13 cellular contexts compared by ENCODE assay signal in genomic region chr6:53151676-53152075, GRCh38.
DNase-seq lines count a peak whose midpoint lies in the region; ATAC-seq and TF ChIP-seq lines count a peak whose summit lies in the region.
"Had no signal": no experiment of that assay in that cellular context is flagged by ENCODE, and none has a peak within 500 bp of the region (broad histone marks: within the 10 kb centered on the region; RNA-seq: fewer than 3 reads in every experiment).

No MANE protein-coding gene starts in this region.

- H3K27ac ChIP-seq in 22Rv1 = no peak overlapping the region
- no peak overlapping the region for H3K27ac ChIP-seq in effector memory CD4-positive, alpha-beta T cell (ENCODE audit: insufficient read depth, low read length, poor library complexity, severe bottlenecking)

- no peaks in the 10 kb centered on the region for H3K36me3 ChIP-seq in effector memory CD4-positive, alpha-beta T cell (ENCODE audit: control insufficient read depth, insufficient read depth, low read length)
- H3K36me3 ChIP-seq: HAP-1 had no signal

- peak; percentile 32 for DNase-seq in EH (ENCODE audit: low read depth)
- peak; percentile 12 to 23 for DNase-seq in Kasumi-1 (lab: John Stamatoyannopoulos, UW)
- no peak for DNase-seq in cardiac fibroblast (ENCODE audit: low read depth in 2 of 2)
- no peak for DNase-seq in cortex of kidney (lab: John Stamatoyannopoulos, UW)
- no peak for DNase-seq in NCI-H2107 (lab: John Stamatoyannopoulos, UW)
- DNase-seq in effector memory CD4-positive, alpha-beta T cell = no peak
- DNase-seq: activated effector memory CD4-positive, alpha-beta T cell treated with anti-CD3 and anti-CD28 coated beads, Interleukin-2, amount 50 U/mL, for 16 hours; GDM1; naive B cell; Right ventricle myocardium superior had no signal

- H3K4me3 ChIP-seq in cardiac fibroblast (replicated peaks in 1 of 2; ENCODE audit: low read depth in 2 of 2, low read length in 2 of 2) = no peak overlapping the region
- H3K4me3 ChIP-seq in effector memory CD4-positive, alpha-beta T cell (ENCODE audit: insufficient read depth, low read depth, low read length, poor library complexity, severe bottlenecking) = no peak overlapping the region
- H3K4me3 ChIP-seq: HAP-1 had no signal

- peak; percentile 44 for TF ChIP-seq CTCF in 22Rv1 (IDR thresholded peaks at IDR 0.05)
- peak; percentile 32 for TF ChIP-seq CTCF in cardiac fibroblast (IDR thresholded peaks at IDR 0.05; ENCODE audit: low read depth, low read length)

- no peak for ATAC-seq in GM21619 (IDR thresholded peaks at IDR 0.05; ENCODE audit: unreplicated experiment)

- H3K27me3 ChIP-seq in effector memory CD4-positive, alpha-beta T cell (replicated peaks; ENCODE audit: control insufficient read depth, insufficient read depth, low read length, poor library complexity, severe bottlenecking) = no peaks in the 10 kb centered on the region

- H3K4me1 ChIP-seq in effector memory CD4-positive, alpha-beta T cell (ENCODE audit: control insufficient read depth, insufficient read depth, low read length, poor library complexity, severe bottlenecking) = no peaks in the 10 kb centered on the region
- H3K4me1 ChIP-seq: HAP-1 had no signal

- H3K9me3 ChIP-seq in effector memory CD4-positive, alpha-beta T cell (ENCODE audit: control insufficient read depth, low read length) = no peaks in the 10 kb centered on the region
- H3K9me3 ChIP-seq: HAP-1 had no signal

Comparison
In these comparisons a context has a peak if more than half of its experiments do, and no peak if none do; other contexts are left out.
1. DNase-seq: peak in EH (single experiment) and Kasumi-1 (2 of 2); none in cardiac fibroblast (0 of 2), cortex of kidney (single experiment), NCI-H2107 (single experiment) and effector memory CD4-positive, alpha-beta T cell (0 of 3).